Comparison of ENCODE assay signal across 15 cellular contexts in genomic region chr13:109922518-109922917, GRCh38.
"Had no signal": no experiment of that assay in that cellular context is flagged by ENCODE, and none has a peak within 500 bp of the region (broad histone marks: within the 10 kb centered on the region; RNA-seq: fewer than 3 reads in every experiment).

No MANE protein-coding gene starts in this region.

- H3K9me3 Mint-ChIP-seq: activated naive CD4-positive, alpha-beta T cell treated with anti-CD3 and anti-CD28 coated beads, Interleukin-2, amount 50 U/mL, for 72 hours; activated T-helper 1 cell treated with anti-CD3 and anti-CD28 coated beads, Interleukin-12 subunit alpha, Interleukin-12 subunit beta, Interleukin-2, Interleukin-4 antibody, amounts not matched to agents 30 ng/mL and 10 ng/mL and 1 ng/mL, durations not matched to agents 14 hours and 24 hours and 36 hours; naive thymus-derived CD8-positive, alpha-beta T cell had no signal

- H3K36me3 ChIP-seq: gastrocnemius medialis, heart right ventricle, prostate gland, right atrium auricular region, tibial nerve, uterus had no signal

- H3K27ac ChIP-seq: dorsolateral prefrontal cortex, gastrocnemius medialis, heart right ventricle, prostate gland, right atrium auricular region, tibial nerve, uterus had no signal

- H3K4me1 Mint-ChIP-seq: naive thymus-derived CD8-positive, alpha-beta T cell had no signal

- DNase-seq: activated gamma-delta T cell treated with Interleukin-2 at 50 U/mL for 16 hours; amniotic stem cell; dorsolateral prefrontal cortex; gastrocnemius medialis; heart right ventricle; naive thymus-derived CD8-positive, alpha-beta T cell; stimulated activated naive CD8-positive, alpha-beta T cell treated with anti-CD3 and anti-CD28 coated beads, Interleukin-15, Interleukin-2, amounts not matched to agents 100 U/mL and 50 U/mL, for 24 hours; T1000; uterus had no signal

- H3K4me1 ChIP-seq: heart right ventricle, prostate gland, right atrium auricular region, tibial nerve, uterus had no signal

- H3K27ac Mint-ChIP-seq: activated naive CD4-positive, alpha-beta T cell treated with anti-CD3 and anti-CD28 coated beads, Interleukin-2, amount 50 U/mL, for 72 hours; activated T-helper 1 cell treated with anti-CD3 and anti-CD28 coated beads, Interleukin-12 subunit alpha, Interleukin-12 subunit beta, Interleukin-2, Interleukin-4 antibody, amounts not matched to agents 30 ng/mL and 10 ng/mL and 1 ng/mL, durations not matched to agents 14 hours and 24 hours and 36 hours; naive thymus-derived CD8-positive, alpha-beta T cell had no signal

- H3K9me3 ChIP-seq: gastrocnemius medialis, prostate gland, right atrium auricular region, tibial nerve, uterus had no signal

- H3K27me3 ChIP-seq: dorsolateral prefrontal cortex, gastrocnemius medialis, heart right ventricle, right atrium auricular region, tibial nerve, uterus had no signal

- H3K4me3 ChIP-seq: dorsolateral prefrontal cortex, gastrocnemius medialis, heart right ventricle, prostate gland, right atrium auricular region, tibial nerve, uterus had no signal

- H3K4me3 Mint-ChIP-seq: activated T-helper 1 cell treated with anti-CD3 and anti-CD28 coated beads, Interleukin-12 subunit alpha, Interleukin-12 subunit beta, Interleukin-2, Interleukin-4 antibody, amounts not matched to agents 30 ng/mL and 10 ng/mL and 1 ng/mL, durations not matched to agents 14 hours and 24 hours and 36 hours; naive thymus-derived CD8-positive, alpha-beta T cell had no signal

- FAIRE-seq: colon had no signal

- H3K36me3 Mint-ChIP-seq: activated naive CD4-positive, alpha-beta T cell treated with anti-CD3 and anti-CD28 coated beads, Interleukin-2, amount 50 U/mL, for 72 hours; naive thymus-derived CD8-positive, alpha-beta T cell had no signal
